ENCODE assay signal across 8 cellular contexts in the genomic region with DNA sequence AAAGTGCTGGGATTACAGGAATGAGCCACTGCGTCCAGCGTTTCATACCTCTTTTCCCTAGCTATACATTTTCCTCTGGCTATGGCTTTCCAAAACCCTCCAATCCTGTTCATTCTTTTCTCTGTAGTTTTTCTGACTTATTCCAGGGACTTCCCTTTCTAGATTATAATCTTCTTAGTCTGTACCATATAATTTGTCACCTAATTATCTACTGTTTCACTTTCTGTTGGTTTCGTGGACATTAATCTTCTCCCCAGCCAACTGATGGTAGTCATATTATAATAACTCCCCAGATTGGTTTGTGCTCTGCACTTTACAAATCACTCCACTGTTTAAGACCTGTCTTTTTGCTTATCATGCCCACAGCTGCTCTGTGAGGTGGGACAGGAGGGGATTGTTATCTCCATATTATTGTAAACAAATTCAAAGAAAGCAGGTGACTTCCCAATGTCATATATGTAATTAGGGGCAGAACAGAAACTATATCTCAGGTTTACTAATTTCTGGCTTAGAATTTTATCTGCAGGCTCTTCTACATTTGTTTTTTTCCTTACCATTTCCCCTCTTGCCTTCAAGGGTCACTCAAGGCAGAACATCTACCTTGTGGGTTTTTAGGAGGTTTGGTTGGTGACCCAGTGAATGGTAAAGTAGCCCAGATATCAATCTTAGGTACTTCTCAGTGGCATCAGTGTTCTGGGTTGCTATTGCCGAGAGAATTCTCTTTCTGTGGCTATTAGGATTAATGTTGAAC. TPM values are rescaled to one million over a fixed set of nuclear protein-coding genes. Genes with fewer than 3 reads are reported as not detected.
A peak's percentile ranks its signal among the peaks of the same experiment; 100 is the strongest.
DNase-seq lines count a peak whose midpoint lies in the region; ATAC-seq and TF ChIP-seq lines count a peak whose summit lies in the region.

No MANE protein-coding gene starts in this region.

- TF ChIP-seq CTCF in CD8-positive, alpha-beta T cell (IDR thresholded peaks at IDR 0.05), result no peak
- TF ChIP-seq CTCF in chondrocyte (IDR thresholded peaks at IDR 0.05), result no peak
- no peak for TF ChIP-seq CTCF in sigmoid colon (IDR thresholded peaks at IDR 0.05)
- TF ChIP-seq CTCF in coronary artery (IDR thresholded peaks at IDR 0.05), result no peak

- H3K4me3 Mint-ChIP-seq in CD8-positive, alpha-beta T cell, result peak overlapping the region; percentile 32
- H3K4me3 Mint-ChIP-seq in immature natural killer cell (peak overlapping the region; percentile 9 to 73 (median 66)), chondrocyte (ENCODE audit: unreplicated experiment) (no peak overlapping the region)

- in situ Hi-C loops in GM23248 (cut with MboI), result no loop called here

- no peak overlapping the region for H3K4me3 ChIP-seq in CD8-positive, alpha-beta T cell (ENCODE audit: low read depth, low read length)
- H3K4me3 ChIP-seq in GM23248 (no peak overlapping the region), sigmoid colon (no peak overlapping the region), coronary artery (no peak overlapping the region)

- H3K27me3 Mint-ChIP-seq in CD8-positive, alpha-beta T cell (ENCODE audit: low read depth), result no peaks in the 10 kb centered on the region
- H3K27me3 Mint-ChIP-seq in immature natural killer cell (ENCODE audit: low read depth in 3 of 3) (peaks cover 0 to 2% (median 1%) of the 10 kb centered on the region in 3 donors), chondrocyte (ENCODE audit: low read depth) (no peaks in the 10 kb centered on the region)

- H3K27ac ChIP-seq in CD8-positive, alpha-beta T cell (ENCODE audit: low read depth, low read length), result no peak overlapping the region
- H3K27ac ChIP-seq in GM23248, result no peak overlapping the region
- H3K27ac ChIP-seq in sigmoid colon, result peak overlapping the region in 2 of 4 donors; percentile 7 to 20
- peak overlapping the region in 1 of 2 donors; percentile 53 for H3K27ac ChIP-seq in coronary artery

- peak; percentile 35 for ATAC-seq in CD8-positive, alpha-beta T cell
- ATAC-seq in GM19438 (IDR thresholded peaks at IDR 0.05; ENCODE audit: low read depth, unreplicated experiment), result peak; percentile 16
- peak; percentile 40 for ATAC-seq in HG03520 (IDR thresholded peaks at IDR 0.05; ENCODE audit: unreplicated experiment)

- intact Hi-C loops in CD8-positive, alpha-beta T cell (cut with DNase I, micrococcal nuclease), result no loop called here
- intact Hi-C loops in sigmoid colon (cut with DNase I), result no loop called here

- CTCF ChIA-PET in CD8-positive, alpha-beta T cell (lab: Charles Lee), result interaction anchor here (1.5 to 4.1 kb wide), 4 partner anchors 24 to 193 kb away, joined by 6 to 33 read pairs (median 12); partner anchors contain the start of gene STIM1

- H3K27ac Mint-ChIP-seq in CD8-positive, alpha-beta T cell, result peak overlapping the region; percentile 82
- H3K27ac Mint-ChIP-seq in immature natural killer cell, result peak overlapping the region; percentile 83 to 95 (median 90)
- H3K27ac Mint-ChIP-seq in chondrocyte (ENCODE audit: unreplicated experiment), result no peak overlapping the region

- H3K4me2 ChIP-seq in GM23248 (ENCODE audit: unreplicated experiment), result no peak overlapping the region

- no peaks in the 10 kb centered on the region for H3K9me3 ChIP-seq in CD8-positive, alpha-beta T cell (ENCODE audit: low read length)
- no peaks in the 10 kb centered on the region for H3K9me3 ChIP-seq in GM23248 (ENCODE audit: low read depth)
- H3K9me3 ChIP-seq in sigmoid colon, result no peaks in the 10 kb centered on the region

- H3K4me1 ChIP-seq in CD8-positive, alpha-beta T cell (ENCODE audit: insufficient read depth, low read length), result peaks cover 68% of the 10 kb centered on the region
- peaks cover 4% of the 10 kb centered on the region for H3K4me1 ChIP-seq in GM23248 (ENCODE audit: insufficient read depth)
- H3K4me1 ChIP-seq in sigmoid colon, result peaks cover 0 to 42% (median 38%) of the 10 kb centered on the region in 4 donors

- H3F3A ChIP-seq in GM23248 (ENCODE audit: insufficient read depth), result 0 out of 2 replicates have a peak, but pooled peaks cover 3% of the 10 kb centered on the region

- TF ChIP-seq POLR2A in sigmoid colon (IDR thresholded peaks at IDR 0.05), result no peak

- POLR2A ChIA-PET in CD8-positive, alpha-beta T cell (lab: Charles Lee), result interaction anchor here (0.9 to 1.5 kb wide), 3 partner anchors 24 to 175 kb away, joined by 3 to 5 read pairs (median 3); partner anchors contain the start of gene STIM1

- H3K9ac ChIP-seq in GM23248, result no peak overlapping the region

- no peaks in the 10 kb centered on the region for H4K20me1 ChIP-seq in GM23248 (ENCODE audit: insufficient read depth)

- no peak for TF ChIP-seq EP300 in sigmoid colon (IDR thresholded peaks at IDR 0.05)

- peaks cover 50% of the 10 kb centered on the region for H3K79me2 ChIP-seq in GM23248 (ENCODE audit: insufficient read depth)

- H3K9me3 Mint-ChIP-seq in CD8-positive, alpha-beta T cell, result no peaks in the 10 kb centered on the region
- no peaks in the 10 kb centered on the region for H3K9me3 Mint-ChIP-seq in immature natural killer cell
- no peaks in the 10 kb centered on the region for H3K9me3 Mint-ChIP-seq in chondrocyte (ENCODE audit: low read depth)

- WGBS in GM23248 (ENCODE audit: low coverage in 1 of 2, low lambda C conversion rate in 2 of 2, missing lambda C conversion rate in 2 of 2), 2 experiments, result 67 to 68% methylated on average over 4 of the region's 4 CpGs
- 36 to 44% methylated on average over 4 of the region's 4 CpGs for WGBS in sigmoid colon, 2 donors

- H2AFZ ChIP-seq in GM23248, result no peak overlapping the region

- no peaks in the 10 kb centered on the region for H3K27me3 ChIP-seq in CD8-positive, alpha-beta T cell (ENCODE audit: insufficient read depth, low read length)
- H3K27me3 ChIP-seq in GM23248 (replicated peaks; ENCODE audit: insufficient read depth) (no peaks in the 10 kb centered on the region), sigmoid colon (no peaks in the 10 kb centered on the region)

- H3K36me3 Mint-ChIP-seq in CD8-positive, alpha-beta T cell, result peaks cover 7% of the 10 kb centered on the region
- H3K36me3 Mint-ChIP-seq in immature natural killer cell, result no peaks in the 10 kb centered on the region
- no peaks in the 10 kb centered on the region for H3K36me3 Mint-ChIP-seq in chondrocyte (ENCODE audit: low read depth)

- DNase-seq in CD8-positive, alpha-beta T cell, result no peak
- DNase-seq in immature natural killer cell (no peak), chondrocyte (ENCODE audit: low spot score) (no peak), GM23248 (no peak), sigmoid colon (no peak), coronary artery (ENCODE audit: low spot score) (no peak)

- no peaks in the 10 kb centered on the region for H3K36me3 ChIP-seq in CD8-positive, alpha-beta T cell (ENCODE audit: insufficient read depth, low read length)
- H3K36me3 ChIP-seq in GM23248 (ENCODE audit: low read depth), result no peaks in the 10 kb centered on the region
- H3K36me3 ChIP-seq in sigmoid colon, result no peaks in the 10 kb centered on the region

- peaks cover 84% of the 10 kb centered on the region for H3K4me1 Mint-ChIP-seq in CD8-positive, alpha-beta T cell (ENCODE audit: low read depth)
- peaks cover 91 to 99% of the 10 kb centered on the region in 2 donors for H3K4me1 Mint-ChIP-seq in immature natural killer cell
- peaks cover 15% of the 10 kb centered on the region for H3K4me1 Mint-ChIP-seq in chondrocyte (ENCODE audit: low read depth)

- H3K9me2 ChIP-seq in GM23248 (ENCODE audit: insufficient read depth), result no peaks in the 10 kb centered on the region

RNA-seq across cellular contexts. Expression of gene STIM1, which starts 23.9 kb away (rescaled TPM):
- 10 to 100 TPM; 72.5 to 84.3 TPM for total RNA-seq in CD8-positive, alpha-beta T cell
- polyA plus RNA-seq in immature natural killer cell, result 10 to 100 TPM; 28.7 to 53.1 (median 45.5) TPM
- total RNA-seq in chondrocyte, result 38.5 to 50.7 TPM (median 46.7 TPM) in 3 replicates
- total RNA-seq in GM23248 (2014; rRNA removed; shearing (Covaris generic)), result 24.6 and 63.4 TPM in 2 replicates
- polyA plus RNA-seq in GM23248 (2016; fragmentation: Nextera tagmentation; extraction: Ambion mirVana), result 22.0 and 22.3 TPM in 2 replicates
- 10 to 100 TPM; 24.7 to 37.4 (median 30.4) TPM for total RNA-seq in sigmoid colon
- 10 to 100 TPM in 2 of 3 donors, 1 to 10 TPM in 1; 5.3 to 44.8 (median 15.6) TPM for polyA plus RNA-seq in sigmoid colon

RNA-seq across cellular contexts. Expression of gene RHOG, which starts 38.6 kb away (rescaled TPM):
- total RNA-seq in CD8-positive, alpha-beta T cell, result 100 to 1,000 TPM; 125 to 127 TPM
- polyA plus RNA-seq in immature natural killer cell (100 to 1,000 TPM; 167 to 292 (median 199) TPM), GM23248 (2016; fragmentation: Nextera tagmentation; extraction: Ambion mirVana) (59.5 and 61.4 TPM in 2 replicates), sigmoid colon (10 to 100 TPM; 59.5 to 90.3 (median 81.8) TPM)
- total RNA-seq in chondrocyte (36.8 to 44.8 TPM (median 38.9 TPM) in 3 replicates), sigmoid colon (10 to 100 TPM; 37.3 to 48.7 (median 46.0) TPM)
- total RNA-seq in GM23248 (2014; rRNA removed; shearing (Covaris generic)), result 42.0 and 45.5 TPM in 2 replicates
